37 cellular contexts compared by ENCODE assay signal in the genomic region with DNA sequence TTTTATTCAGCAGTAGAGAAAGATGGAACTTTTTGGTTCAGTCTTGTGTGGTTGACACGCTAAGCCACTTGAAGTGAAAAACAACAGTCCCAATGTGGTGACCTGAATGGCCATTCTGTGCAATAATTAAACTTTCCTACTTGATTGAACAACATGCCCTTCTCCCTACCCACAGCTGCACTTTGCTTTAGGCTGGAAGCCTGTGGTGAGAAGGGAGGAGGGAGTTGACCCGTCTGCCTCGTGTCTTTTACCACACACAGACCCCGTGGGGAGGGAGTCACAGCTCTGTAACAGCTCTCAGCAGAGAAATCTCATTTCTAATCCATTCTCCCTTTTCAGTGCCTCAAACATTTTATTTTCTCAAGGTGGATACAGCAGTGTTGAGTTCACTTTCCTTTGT.
DNase-seq lines count a peak whose midpoint lies in the region; ATAC-seq, FAIRE-seq and TF ChIP-seq lines count a peak whose summit lies in the region.
"Had no signal": no experiment of that assay in that cellular context is flagged by ENCODE, and none has a peak within 500 bp of the region (broad histone marks: within the 10 kb centered on the region; RNA-seq: fewer than 3 reads in every experiment).

No MANE protein-coding gene starts in this region.

- no peaks in the 10 kb centered on the region for H3K36me3 ChIP-seq in astrocyte (ENCODE audit: insufficient read depth, low read length)
- H3K36me3 ChIP-seq: BLaER1 treated with 17β-estradiol and CSF1 and Interleukin-3, amounts not matched to agents 10 nM and 100 nM; gastrocnemius medialis; upper lobe of right lung had no signal

- H3K27me3 Mint-ChIP-seq in astrocyte (ENCODE audit: low read depth, unreplicated experiment) = peaks cover 3% of the 10 kb centered on the region

- no peak overlapping the region for H2AFZ ChIP-seq in astrocyte (ENCODE audit: low read depth, low read length)
- H2AFZ ChIP-seq: parathyroid adenoma had no signal

- H4K20me1 ChIP-seq in astrocyte (ENCODE audit: insufficient read depth, low read length) = no peaks in the 10 kb centered on the region
- H4K20me1 ChIP-seq: BLaER1 treated with 17β-estradiol and CSF1 and Interleukin-3, amounts not matched to agents 10 nM and 100 nM had no signal

- no peak overlapping the region for H3K9ac ChIP-seq in astrocyte (ENCODE audit: low read length)
- H3K9ac ChIP-seq: BLaER1 treated with 17β-estradiol and CSF1 and Interleukin-3, amounts not matched to agents 10 nM and 100 nM; parathyroid adenoma had no signal

- H3K27ac ChIP-seq in astrocyte (ENCODE audit: low read depth, low read length) = no peak overlapping the region
- H3K27ac ChIP-seq: BLaER1 treated with 17β-estradiol and CSF1 and Interleukin-3, amounts not matched to agents 10 nM and 100 nM; coronary artery; gastrocnemius medialis; parathyroid adenoma; SK-N-MC; upper lobe of right lung had no signal

- H3K36me3 Mint-ChIP-seq in astrocyte (ENCODE audit: low read depth, unreplicated experiment) = peaks cover 3% of the 10 kb centered on the region
- H3K36me3 Mint-ChIP-seq: activated naive CD4-positive, alpha-beta T cell treated with anti-CD3 and anti-CD28 coated beads, Interleukin-2, amount 10 ng/mL, durations not matched to agents 7 days and 5 days; stimulated activated effector memory CD8-positive, alpha-beta T cell treated with anti-CD3 and anti-CD28 coated beads, Interleukin-12 subunit alpha, Interleukin-12 subunit beta, amount 100 ng/mL, for 72 hours had no signal

- ATAC-seq in HG03342 (IDR thresholded peaks at IDR 0.05; ENCODE audit: unreplicated experiment) = no peak
- ATAC-seq: esophagus mucosa, gastrocnemius medialis, K562, right cardiac atrium, T-helper 17 cell, upper lobe of right lung had no signal

- peaks cover 11% of the 10 kb centered on the region for H3K4me1 ChIP-seq in astrocyte (ENCODE audit: insufficient read depth, low read length)
- H3K4me1 ChIP-seq: parathyroid adenoma, upper lobe of right lung had no signal

- no peak overlapping the region for H3K4me3 ChIP-seq in astrocyte (ENCODE audit: insufficient read depth, low read depth, low read length)
- H3K4me3 ChIP-seq: BLaER1 treated with 17β-estradiol and CSF1 and Interleukin-3, amounts not matched to agents 10 nM and 100 nM; coronary artery; gastrocnemius medialis; K562; SK-N-MC; upper lobe of right lung had no signal

- peak overlapping the region; percentile 65 for H3K4me3 Mint-ChIP-seq in astrocyte (ENCODE audit: unreplicated experiment)
- H3K4me3 Mint-ChIP-seq: activated CD4-positive, alpha-beta memory T cell treated with anti-CD3 and anti-CD28 coated beads, Interleukin-2, amount 10 ng/mL, durations not matched to agents 7 days and 5 days; activated naive CD4-positive, alpha-beta T cell treated with anti-CD3 and anti-CD28 coated beads, Interleukin-2, amount 10 ng/mL, durations not matched to agents 7 days and 5 days; H9; immature natural killer cell; nephron progenitor cell; stimulated activated effector memory CD8-positive, alpha-beta T cell treated with anti-CD3 and anti-CD28 coated beads, Interleukin-12 subunit alpha, Interleukin-12 subunit beta, amount 100 ng/mL, for 72 hours; T-helper 17 cell had no signal

- H3K4me2 ChIP-seq in astrocyte (ENCODE audit: low read length) = no peak overlapping the region

- peak overlapping the region; percentile 37 for H3K27ac Mint-ChIP-seq in astrocyte (ENCODE audit: unreplicated experiment)
- H3K27ac Mint-ChIP-seq: activated CD4-positive, alpha-beta memory T cell treated with anti-CD3 and anti-CD28 coated beads, Interleukin-2, amount 10 ng/mL, durations not matched to agents 7 days and 5 days; activated naive CD4-positive, alpha-beta T cell treated with anti-CD3 and anti-CD28 coated beads, Interleukin-2, amount 10 ng/mL, durations not matched to agents 7 days and 5 days; H9; nephron progenitor cell; stimulated activated effector memory CD8-positive, alpha-beta T cell treated with anti-CD3 and anti-CD28 coated beads, Interleukin-12 subunit alpha, Interleukin-12 subunit beta, amount 100 ng/mL, for 72 hours; T-helper 17 cell had no signal

- FAIRE-seq in astrocyte (lab: Jason Lieb, UNC) = no peak
- FAIRE-seq: bronchial epithelial cell, GM19239, K562 had no signal

- no peaks in the 10 kb centered on the region for H3K79me2 ChIP-seq in astrocyte (ENCODE audit: insufficient read depth, low read length)
- H3K79me2 ChIP-seq: parathyroid adenoma had no signal

- H3K4me1 Mint-ChIP-seq in astrocyte (ENCODE audit: low read depth, unreplicated experiment) = peaks cover 21% of the 10 kb centered on the region
- H3K4me1 Mint-ChIP-seq: activated naive CD4-positive, alpha-beta T cell treated with anti-CD3 and anti-CD28 coated beads, Interleukin-2, amount 10 ng/mL, durations not matched to agents 7 days and 5 days had no signal

- no peak for TF ChIP-seq CTCF in astrocyte (IDR thresholded peaks at IDR 0.05; ENCODE audit: insufficient read depth, low read depth, low read length)

- H3K9me3 Mint-ChIP-seq in astrocyte (ENCODE audit: unreplicated experiment) = peaks cover 12% of the 10 kb centered on the region
- H3K9me3 Mint-ChIP-seq: activated CD4-positive, alpha-beta memory T cell treated with anti-CD3 and anti-CD28 coated beads, Interleukin-2, amount 10 ng/mL, durations not matched to agents 7 days and 5 days; activated naive CD4-positive, alpha-beta T cell treated with anti-CD3 and anti-CD28 coated beads, Interleukin-2, amount 10 ng/mL, durations not matched to agents 7 days and 5 days; H9; immature natural killer cell; stimulated activated effector memory CD8-positive, alpha-beta T cell treated with anti-CD3 and anti-CD28 coated beads, Interleukin-12 subunit alpha, Interleukin-12 subunit beta, amount 100 ng/mL, for 72 hours had no signal

- no peaks in the 10 kb centered on the region for H3K27me3 ChIP-seq in astrocyte (ENCODE audit: insufficient read depth, low read length)
- H3K27me3 ChIP-seq: BLaER1 treated with 17β-estradiol and CSF1 and Interleukin-3, amounts not matched to agents 10 nM and 100 nM; gastrocnemius medialis; upper lobe of right lung had no signal

- H3K9me3 ChIP-seq in astrocyte (ENCODE audit: insufficient read depth, low read depth, low read length) = no peaks in the 10 kb centered on the region
- H3K9me3 ChIP-seq: gastrocnemius medialis, upper lobe of right lung had no signal

- DNase-seq in MV-4-11 (lab: John Stamatoyannopoulos, UW) (peak; percentile 44), astrocyte (ENCODE audit: low read depth) (no peak), left kidney (ENCODE audit: low read depth, low spot score) (peak; percentile 62), retina (peak; percentile 46), globus pallidus (ENCODE audit: low spot score) (no peak), SIG-M5 treated with dmso at 0.1 percent for 504 hours (lab: John Stamatoyannopoulos, UW; ENCODE audit: unreplicated experiment) (no peak)
- DNase-seq: activated CD4-positive, alpha-beta memory T cell treated with anti-CD3 and anti-CD28 coated beads, Interleukin-2, amount 10 ng/mL, durations not matched to agents 7 days and 5 days; activated CD4-positive, alpha-beta T cell treated with anti-CD3 and anti-CD28 coated beads for 1 hour; activated CD8-positive, alpha-beta memory T cell treated with anti-CD3 and anti-CD28 coated beads, Interleukin-2, amount 50 U/mL, for 48 hours; activated naive CD4-positive, alpha-beta T cell treated with anti-CD3 and anti-CD28 coated beads, Interleukin-2, amount 10 ng/mL, durations not matched to agents 7 days and 5 days; amniotic stem cell; COR-L47; DMS79; gastrocnemius medialis; GDM1; H9; hypothalamus; immature natural killer cell; NCI-H1694; NCI-H2171 treated with DMSO at 0.1 percent for 48 hours; NCI-H524; nephron progenitor cell; right cardiac atrium; stimulated activated CD4-positive, alpha-beta T cell treated with anti-CD3 and anti-CD28 coated beads, Interleukin-12 subunit alpha, Interleukin-12 subunit beta, amount 100 ng/mL, for 4 hours; stimulated activated CD4-positive, alpha-beta T cell treated with anti-CD3 and anti-CD28 coated beads, Interleukin-4, amount 100 ng/mL, for 1 hour; T-helper 17 cell; upper lobe of right lung had no signal

Comparison
In these comparisons a context has a peak if more than half of its experiments do, and no peak if none do; other contexts are left out.
1. DNase-seq: peak in MV-4-11 (single experiment), left kidney (single experiment) and retina (single experiment); none in astrocyte (single experiment), globus pallidus (single experiment) and SIG-M5 treated with dmso at 0.1 percent for 504 hours (single experiment).